Comparison of ENCODE assay signal across 10 cellular contexts in genomic region chr1:28751315-28752056, GRCh38. TPM values are rescaled to one million over a fixed set of nuclear protein-coding genes. Genes with fewer than 3 reads are reported as not detected.
DNase-seq lines count a peak whose midpoint lies in the region; ATAC-seq and TF ChIP-seq lines count a peak whose summit lies in the region.
"Had no signal": no experiment of that assay in that cellular context is flagged by ENCODE, and none has a peak within 500 bp of the region (broad histone marks: within the 10 kb centered on the region; RNA-seq: fewer than 3 reads in every experiment).

No MANE protein-coding gene starts in this region.

- H3K9me3 Mint-ChIP-seq in activated T-cell treated with anti-CD3 and anti-CD28 coated beads, Interleukin-2, amount 50 U/mL, for 24 hours, result no peaks in the 10 kb centered on the region
- H3K9me3 Mint-ChIP-seq in osteocyte (ENCODE audit: unreplicated experiment), result no peaks in the 10 kb centered on the region
- H3K9me3 Mint-ChIP-seq: IgD-negative memory B cell had no signal

- peak; percentile 70 for ATAC-seq in SK-N-SH treated with all-trans-retinoic acid at 6 μM for 48 hours
- ATAC-seq in GM21528 (IDR thresholded peaks at IDR 0.05; ENCODE audit: low FRiP score, unreplicated experiment), result no peak
- ATAC-seq in HG02981 (IDR thresholded peaks at IDR 0.05; ENCODE audit: unreplicated experiment), result no peak

- H3K9ac ChIP-seq in skeletal muscle satellite cell (ENCODE audit: low read depth, low read length), result no peak overlapping the region

- peaks cover 33% of the 10 kb centered on the region for H3K4me1 ChIP-seq in skeletal muscle satellite cell (ENCODE audit: control insufficient read depth, insufficient read depth, low read length)

- no peak overlapping the region for H3K4me3 Mint-ChIP-seq in activated T-cell treated with anti-CD3 and anti-CD28 coated beads, Interleukin-2, amount 50 U/mL, for 24 hours
- H3K4me3 Mint-ChIP-seq in osteocyte (ENCODE audit: unreplicated experiment), result no peak overlapping the region

- peak overlapping the region; percentile 29 for H3K27ac Mint-ChIP-seq in activated T-cell treated with anti-CD3 and anti-CD28 coated beads, Interleukin-2, amount 50 U/mL, for 24 hours
- H3K27ac Mint-ChIP-seq in osteocyte (ENCODE audit: unreplicated experiment), result no peak overlapping the region
- H3K27ac Mint-ChIP-seq: IgD-negative memory B cell had no signal

- H3K4me2 ChIP-seq in skeletal muscle satellite cell (ENCODE audit: low read length), result peak overlapping the region; percentile 52

- no peak for DNase-seq in activated T-cell treated with anti-CD3 and anti-CD28 coated beads, Interleukin-2, amount 50 U/mL, for 24 hours
- no peak for DNase-seq in activated T-cell treated with anti-CD3 and anti-CD28 coated beads, Interleukin-2, amount 50 U/mL, for 48 hours
- DNase-seq in fibroblast of mammary gland (ENCODE audit: low read depth) (peak; percentile 67), osteocyte (ENCODE audit: extremely low spot score, unreplicated experiment) (no peak)
- DNase-seq: 8988T had no signal

- H3K36me3 Mint-ChIP-seq in activated T-cell treated with anti-CD3 and anti-CD28 coated beads, Interleukin-2, amount 50 U/mL, for 24 hours (ENCODE audit: low read depth), result peaks cover 72% of the 10 kb centered on the region
- peaks cover 13% of the 10 kb centered on the region for H3K36me3 Mint-ChIP-seq in osteocyte (ENCODE audit: unreplicated experiment)

- H3K4me3 ChIP-seq in fibroblast of mammary gland (ENCODE audit: control insufficient read depth, low read depth, low read length) (no peak overlapping the region), skeletal muscle satellite cell (ENCODE audit: low read length) (no peak overlapping the region)

- no peaks in the 10 kb centered on the region for H3K27me3 Mint-ChIP-seq in activated T-cell treated with anti-CD3 and anti-CD28 coated beads, Interleukin-2, amount 50 U/mL, for 24 hours
- H3K27me3 Mint-ChIP-seq in osteocyte (ENCODE audit: unreplicated experiment), result no peaks in the 10 kb centered on the region
- H3K27me3 Mint-ChIP-seq: IgD-negative memory B cell had no signal

- TF ChIP-seq CTCF in fibroblast of mammary gland (conservative IDR thresholded peaks at IDR 0.05; ENCODE audit: control insufficient read depth, insufficient read depth, low read depth, low read length) (no peak), osteocyte (IDR thresholded peaks at IDR 0.05) (no peak)

- H3K36me3 ChIP-seq in skeletal muscle satellite cell (ENCODE audit: insufficient read depth, low read length), result peaks cover 31% of the 10 kb centered on the region

- H3K9me3 ChIP-seq in skeletal muscle satellite cell (replicated peaks; ENCODE audit: low read length), result no peaks in the 10 kb centered on the region

- no peaks in the 10 kb centered on the region for H3K27me3 ChIP-seq in skeletal muscle satellite cell (ENCODE audit: control insufficient read depth, insufficient read depth, low read length)

- H3K4me1 Mint-ChIP-seq in activated T-cell treated with anti-CD3 and anti-CD28 coated beads, Interleukin-2, amount 50 U/mL, for 24 hours (ENCODE audit: low read depth), result peaks cover 58% of the 10 kb centered on the region
- peaks cover 40% of the 10 kb centered on the region for H3K4me1 Mint-ChIP-seq in osteocyte (ENCODE audit: unreplicated experiment)

TF ChIP-seq in SK-N-SH treated with all-trans-retinoic acid at 6 μM for 48 hours, 23 proteins besides CTCF, POLR2A, EP300 and RAD21:
- TF ChIP-seq POU6F1 (CRISPR knock-in tag; IDR thresholded peaks at IDR 0.05; ENCODE audit: borderline replicate concordance, low read depth) (no peak), BACH2 (CRISPR knock-in tag; IDR thresholded peaks at IDR 0.05; ENCODE audit: borderline replicate concordance) (no peak), ISL1 (CRISPR knock-in tag; IDR thresholded peaks at IDR 0.05) (no peak), TCF4 (CRISPR knock-in tag; IDR thresholded peaks at IDR 0.05; ENCODE audit: borderline replicate concordance) (no peak), TOX (CRISPR knock-in tag; IDR thresholded peaks at IDR 0.05; ENCODE audit: borderline replicate concordance) (no peak), CSDC2 (CRISPR knock-in tag; IDR thresholded peaks at IDR 0.05) (no peak), TSHZ2 (CRISPR knock-in tag; IDR thresholded peaks at IDR 0.05) (no peak), PPARA (CRISPR knock-in tag; IDR thresholded peaks at IDR 0.05; ENCODE audit: borderline replicate concordance) (no peak), ZFP30 (CRISPR knock-in tag; IDR thresholded peaks at IDR 0.05) (no peak), ZC3H10 (CRISPR knock-in tag; IDR thresholded peaks at IDR 0.05) (no peak), ZNF8 (CRISPR knock-in tag; IDR thresholded peaks at IDR 0.05) (no peak), ZFP3 (CRISPR knock-in tag; IDR thresholded peaks at IDR 0.05) (no peak), OSR1 (CRISPR knock-in tag; IDR thresholded peaks at IDR 0.05) (no peak), SNAI2 (CRISPR knock-in tag; IDR thresholded peaks at IDR 0.05) (no peak), ARNTL (CRISPR knock-in tag; IDR thresholded peaks at IDR 0.05; ENCODE audit: borderline replicate concordance, low read depth) (no peak)

RNA-seq across cellular contexts. Expression of gene YTHDF2, which starts 14.7 kb away (rescaled TPM):
- 49.2 and 51.1 TPM in 2 replicates for total RNA-seq in skeletal muscle satellite cell (2012; rRNA removed)
- total RNA-seq in osteocyte, result 82.6 and 83.7 TPM in 2 replicates
